In genomic region chr15:70863450-70864218, GRCh38 we compare ENCODE assay signal across 8 cellular contexts. TPM values are rescaled to one million over a fixed set of nuclear protein-coding genes. Genes with fewer than 3 reads are reported as not detected.
DNase-seq lines count a peak whose midpoint lies in the region; ATAC-seq, FAIRE-seq and TF ChIP-seq lines count a peak whose summit lies in the region.

No MANE protein-coding gene starts in this region.

- WGBS in mesenchymal stem cell, result 38% methylated on average over 4 of the region's 4 CpGs

- no peaks in the 10 kb centered on the region for H3K9me1 ChIP-seq in endothelial cell of umbilical vein (replicated peaks; ENCODE audit: control insufficient read depth, extremely low read depth, insufficient read depth, low read length)

- H2AFZ ChIP-seq in endothelial cell of umbilical vein (ENCODE audit: low read depth, low read length) (peak overlapping the region; percentile 3), mesenchymal stem cell (ENCODE audit: low read depth, low read length) (no peak overlapping the region)

- H3K9me3 ChIP-seq in endothelial cell of umbilical vein (replicated peaks; ENCODE audit: control insufficient read depth, insufficient read depth, low read length), result no peaks in the 10 kb centered on the region
- no peaks in the 10 kb centered on the region for H3K9me3 ChIP-seq in mesenchymal stem cell (ENCODE audit: control insufficient read depth, low read length)

- H4K8ac ChIP-seq in mesenchymal stem cell (ENCODE audit: low read length), result no peak overlapping the region

- CTCF ChIA-PET in endothelial cell of umbilical vein (lab: Charles Lee), result interaction anchor here (0.9 to 9.2 kb wide), 6 partner anchors 9 to 38 kb away, joined by 4 to 72 read pairs (median 4); no protein-coding TSS in a partner anchor

- H2AK5ac ChIP-seq in mesenchymal stem cell (ENCODE audit: low read length, severe bottlenecking), result peak overlapping the region; percentile 31

- peak overlapping the region; percentile 45 for H4K91ac ChIP-seq in mesenchymal stem cell (ENCODE audit: low read length)

- H3K27me3 ChIP-seq in endothelial cell of umbilical vein (ENCODE audit: control insufficient read depth in 2 of 2, insufficient read depth in 2 of 2, low read length in 2 of 2), result no peaks in the 10 kb centered on the region
- no peaks in the 10 kb centered on the region for H3K27me3 ChIP-seq in mesenchymal stem cell (ENCODE audit: control insufficient read depth in 1 of 2, insufficient read depth in 1 of 2, low read length in 2 of 2)

- H3K4me3 ChIP-seq in endothelial cell of umbilical vein (replicated peaks in 1 of 3; ENCODE audit: insufficient read depth in 1 of 3, low read depth in 1 of 3, low read length in 3 of 3), result no peak overlapping the region
- peak overlapping the region in 1 of 2 experiments; percentile 16 for H3K4me3 ChIP-seq in mesenchymal stem cell (ENCODE audit: insufficient read depth in 1 of 2, low read depth in 1 of 2, low read length in 2 of 2)

- POLR2A ChIA-PET in endothelial cell of umbilical vein (lab: Charles Lee), result no interaction called here

- H3K18ac ChIP-seq in mesenchymal stem cell (ENCODE audit: low read depth in 1 of 2, low read length in 2 of 2), result peak overlapping the region; percentile 41 to 98

- peak; percentile 78 for ATAC-seq in Right ventricle myocardium inferior
- no peak for ATAC-seq in GM21786 (IDR thresholded peaks at IDR 0.05; ENCODE audit: unreplicated experiment)
- no peak for ATAC-seq in GM19035 (IDR thresholded peaks at IDR 0.05; ENCODE audit: unreplicated experiment)
- no peak for ATAC-seq in activated CD4-positive, CD25-positive, alpha-beta regulatory T cell treated with anti-CD3 and anti-CD28 coated beads, Interleukin-2, amount 50 U/mL, for 24 hours

- H2BK12ac ChIP-seq in mesenchymal stem cell (ENCODE audit: low read length in 2 of 2), result peak overlapping the region; percentile 80 to 90

- FAIRE-seq in endothelial cell of umbilical vein (lab: Jason Lieb, UNC), result no peak

- H2BK5ac ChIP-seq in mesenchymal stem cell (ENCODE audit: low read depth, low read length, poor library complexity, severe bottlenecking), result peak overlapping the region; percentile 15

- H3K4me1 ChIP-seq in endothelial cell of umbilical vein (ENCODE audit: control insufficient read depth, extremely low read depth, insufficient read depth, low read length) (no peaks in the 10 kb centered on the region), mesenchymal stem cell (ENCODE audit: control insufficient read depth, insufficient read depth, low read depth, low read length) (peaks cover 5% of the 10 kb centered on the region)

- dilution Hi-C loops in endothelial cell of umbilical vein (cut with MboI; ENCODE audit: extremely low pct_ligation_motif_present, low sequenced_read_pairs), result no loop called here

- intact Hi-C loops in Right ventricle myocardium inferior (cut with DNase I) (no loop called here), cardiac septum (cut with DNase I) (no loop called here), endothelial cell of umbilical vein (cut with micrococcal nuclease) (no loop called here)

- H3K79me2 ChIP-seq in endothelial cell of umbilical vein (ENCODE audit: control insufficient read depth, insufficient read depth, low read length), result no peaks in the 10 kb centered on the region

- H3K27ac ChIP-seq in endothelial cell of umbilical vein (ENCODE audit: insufficient read depth, low read depth, low read length) (no peak overlapping the region), mesenchymal stem cell (ENCODE audit: low read length, poor library complexity, severe bottlenecking) (peak overlapping the region; percentile 75)

- peak overlapping the region in 1 of 2 experiments; percentile 35 for H3K14ac ChIP-seq in mesenchymal stem cell (ENCODE audit: low read length in 2 of 2)

- DNase-seq in Right ventricle myocardium inferior (ENCODE audit: missing footprints) (no peak), cardiac septum (ENCODE audit: low spot score) (no peak), endothelial cell of umbilical vein (ENCODE audit: low read depth, low spot score) (peak; percentile 18), mesenchymal stem cell (peak; percentile 82)
- DNase-seq in stimulated activated CD4-positive, alpha-beta T cell treated with anti-CD3 and anti-CD28 coated beads, Interleukin-2, amount 100 ng/mL, for 48 hours, result no peak

- no peaks in the 10 kb centered on the region for H3K36me3 ChIP-seq in endothelial cell of umbilical vein (ENCODE audit: control insufficient read depth in 2 of 2, extremely low read depth in 1 of 2, insufficient read depth in 2 of 2, low read length in 2 of 2)
- H3K36me3 ChIP-seq in mesenchymal stem cell (ENCODE audit: control insufficient read depth in 1 of 2, insufficient read depth in 2 of 2, low read depth in 1 of 2, low read length in 2 of 2), result no peaks in the 10 kb centered on the region

- peak overlapping the region in 1 of 2 experiments; percentile 60 for H3K4ac ChIP-seq in mesenchymal stem cell (ENCODE audit: low read depth in 1 of 2, low read length in 2 of 2)

- no peaks in the 10 kb centered on the region for H4K20me1 ChIP-seq in endothelial cell of umbilical vein (replicated peaks; ENCODE audit: control insufficient read depth, extremely low read depth, insufficient read depth, low read length)

- peaks cover 2% of the 10 kb centered on the region for H3K79me1 ChIP-seq in mesenchymal stem cell (replicated peaks; ENCODE audit: low read length, poor library complexity, severe bottlenecking)

- H3K9ac ChIP-seq in endothelial cell of umbilical vein (replicated peaks; ENCODE audit: extremely low read depth, insufficient read depth, low read length) (no peak overlapping the region), mesenchymal stem cell (ENCODE audit: low read length) (peak overlapping the region; percentile 59)

- H2BK15ac ChIP-seq in mesenchymal stem cell (ENCODE audit: low read depth, poor library complexity, severe bottlenecking), result no peak overlapping the region

- H2BK120ac ChIP-seq in mesenchymal stem cell (ENCODE audit: low read depth, low read length), result no peak overlapping the region

- TF ChIP-seq CTCF in endothelial cell of umbilical vein (IDR thresholded peaks at IDR 0.05; ENCODE audit: extremely low read depth in 1 of 2, insufficient read depth in 1 of 2, low read depth in 1 of 2, low read length in 2 of 2), result no peak

- BruUV-seq in endothelial cell of umbilical vein (replicated peaks; lab: Mats Ljungman, UMichigan), result no TSS peak

- no peak overlapping the region for H3K4me2 ChIP-seq in endothelial cell of umbilical vein (ENCODE audit: insufficient read depth, low read length)
- H3K4me2 ChIP-seq in mesenchymal stem cell (ENCODE audit: low read length, poor library complexity, severe bottlenecking), result no peak overlapping the region

- no peak for TF ChIP-seq POLR2A in endothelial cell of umbilical vein (IDR thresholded peaks at IDR 0.05; ENCODE audit: low read depth, low read length)

- H3K23ac ChIP-seq in mesenchymal stem cell (ENCODE audit: low read length in 2 of 2), result no peak overlapping the region

TF ChIP-seq in endothelial cell of umbilical vein, 7 proteins besides CTCF, POLR2A, EP300 and RAD21:
- no peak for TF ChIP-seq POLR2AphosphoS5 (IDR thresholded peaks at IDR 0.05; ENCODE audit: insufficient read depth, low read depth, low read length)
- peak; percentile 46 for TF ChIP-seq FOS (IDR thresholded peaks at IDR 0.05; ENCODE audit: borderline replicate concordance, insufficient read depth, low read length)

RNA-seq across cellular contexts. Expression of gene LARP6, which starts 9.7 kb away (rescaled TPM):
- 55.7 TPM for total RNA-seq in Right ventricle myocardium inferior
- total RNA-seq in cardiac septum, result 37.8 TPM
- total RNA-seq in endothelial cell of umbilical vein, result 16.9 and 25.2 TPM in 2 replicates
- 56.1 and 56.2 TPM in 2 replicates for polyA plus RNA-seq in endothelial cell of umbilical vein
- polyA plus RNA-seq in endothelial cell of umbilical vein (2011; cell fraction: cytosol; rRNA removed), result 29.0 and 35.2 TPM in 2 replicates
- 24.3 and 26.0 TPM in 2 replicates for polyA plus RNA-seq in endothelial cell of umbilical vein (2011; cell fraction: nucleus; rRNA removed)
- 43.5 and 47.5 TPM in 2 replicates for polyA plus RNA-seq in endothelial cell of umbilical vein (2012)
- polyA minus RNA-seq in endothelial cell of umbilical vein, result 47.4 and 56.0 TPM in 2 replicates
- polyA minus RNA-seq in endothelial cell of umbilical vein (2011; cell fraction: cytosol; rRNA and poly(A)+ RNA removed), result 9.9 TPM
- 21.9 and 32.1 TPM in 2 replicates for polyA minus RNA-seq in endothelial cell of umbilical vein (2011; cell fraction: nucleus; rRNA and poly(A)+ RNA removed)
- 57.0 TPM for polyA plus RNA-seq in mesenchymal stem cell (2013, experiment 1 of 2)
- polyA plus RNA-seq in mesenchymal stem cell (2013, experiment 2 of 2), result 60.3 TPM

RNA-seq across cellular contexts. Expression of gene THAP10, which starts 28.6 kb away (rescaled TPM):
- total RNA-seq in Right ventricle myocardium inferior (3.7 TPM), cardiac septum (3.5 TPM), endothelial cell of umbilical vein (2.7 and 4.0 TPM in 2 replicates)
- 1.7 TPM in 2 replicates for polyA plus RNA-seq in endothelial cell of umbilical vein
- polyA plus RNA-seq in endothelial cell of umbilical vein (2011; cell fraction: cytosol; rRNA removed), result 2.3 and 2.4 TPM in 2 replicates
- 1.5 and 1.9 TPM in 2 replicates for polyA plus RNA-seq in endothelial cell of umbilical vein (2011; cell fraction: nucleus; rRNA removed)
- polyA plus RNA-seq in endothelial cell of umbilical vein (2012), result 2.0 and 2.7 TPM in 2 replicates
- polyA minus RNA-seq in endothelial cell of umbilical vein, result 0.74 and 0.78 TPM in 2 replicates
- polyA minus RNA-seq in endothelial cell of umbilical vein (2011; cell fraction: cytosol; rRNA and poly(A)+ RNA removed), result 1.1 TPM
- polyA minus RNA-seq in endothelial cell of umbilical vein (2011; cell fraction: nucleus; rRNA and poly(A)+ RNA removed), result 1.3 and 1.9 TPM in 2 replicates
- 1.2 TPM for polyA plus RNA-seq in mesenchymal stem cell (2013, experiment 1 of 2)
- 1.2 TPM for polyA plus RNA-seq in mesenchymal stem cell (2013, experiment 2 of 2)

RNA-seq across cellular contexts. Expression of gene LRRC49, which starts 29.0 kb away (rescaled TPM):
- 70.9 TPM for total RNA-seq in Right ventricle myocardium inferior
- total RNA-seq in cardiac septum, result 83.2 TPM
- total RNA-seq in endothelial cell of umbilical vein, result 6.6 and 7.4 TPM in 2 replicates
- polyA plus RNA-seq in endothelial cell of umbilical vein, result 3.0 and 3.7 TPM in 2 replicates
- polyA plus RNA-seq in endothelial cell of umbilical vein (2011; cell fraction: cytosol; rRNA removed), result 3.8 and 3.9 TPM in 2 replicates
- polyA plus RNA-seq in endothelial cell of umbilical vein (2011; cell fraction: nucleus; rRNA removed), result 9.0 and 9.5 TPM in 2 replicates
- 4.2 and 5.4 TPM in 2 replicates for polyA plus RNA-seq in endothelial cell of umbilical vein (2012)
- polyA minus RNA-seq in endothelial cell of umbilical vein, result 10.7 and 16.1 TPM in 2 replicates
- polyA minus RNA-seq in endothelial cell of umbilical vein (2011; cell fraction: cytosol; rRNA and poly(A)+ RNA removed), result 3.0 TPM
- polyA minus RNA-seq in endothelial cell of umbilical vein (2011; cell fraction: nucleus; rRNA and poly(A)+ RNA removed), result 54.5 and 62.8 TPM in 2 replicates
- polyA plus RNA-seq in mesenchymal stem cell (2013, experiment 1 of 2), result 1.7 TPM
- 1.8 TPM for polyA plus RNA-seq in mesenchymal stem cell (2013, experiment 2 of 2)

Comparison
In these comparisons a context has a peak if more than half of its experiments do, and no peak if none do; other contexts are left out.
1. DNase-seq: peak in endothelial cell of umbilical vein (single experiment) and mesenchymal stem cell (single experiment); none in Right ventricle myocardium inferior (single experiment), cardiac septum (single experiment) and stimulated activated CD4-positive, alpha-beta T cell treated with anti-CD3 and anti-CD28 coated beads, Interleukin-2, amount 100 ng/mL, for 48 hours (0 of 2).